ENCODE assay signal across 9 cellular contexts in the genomic region with DNA sequence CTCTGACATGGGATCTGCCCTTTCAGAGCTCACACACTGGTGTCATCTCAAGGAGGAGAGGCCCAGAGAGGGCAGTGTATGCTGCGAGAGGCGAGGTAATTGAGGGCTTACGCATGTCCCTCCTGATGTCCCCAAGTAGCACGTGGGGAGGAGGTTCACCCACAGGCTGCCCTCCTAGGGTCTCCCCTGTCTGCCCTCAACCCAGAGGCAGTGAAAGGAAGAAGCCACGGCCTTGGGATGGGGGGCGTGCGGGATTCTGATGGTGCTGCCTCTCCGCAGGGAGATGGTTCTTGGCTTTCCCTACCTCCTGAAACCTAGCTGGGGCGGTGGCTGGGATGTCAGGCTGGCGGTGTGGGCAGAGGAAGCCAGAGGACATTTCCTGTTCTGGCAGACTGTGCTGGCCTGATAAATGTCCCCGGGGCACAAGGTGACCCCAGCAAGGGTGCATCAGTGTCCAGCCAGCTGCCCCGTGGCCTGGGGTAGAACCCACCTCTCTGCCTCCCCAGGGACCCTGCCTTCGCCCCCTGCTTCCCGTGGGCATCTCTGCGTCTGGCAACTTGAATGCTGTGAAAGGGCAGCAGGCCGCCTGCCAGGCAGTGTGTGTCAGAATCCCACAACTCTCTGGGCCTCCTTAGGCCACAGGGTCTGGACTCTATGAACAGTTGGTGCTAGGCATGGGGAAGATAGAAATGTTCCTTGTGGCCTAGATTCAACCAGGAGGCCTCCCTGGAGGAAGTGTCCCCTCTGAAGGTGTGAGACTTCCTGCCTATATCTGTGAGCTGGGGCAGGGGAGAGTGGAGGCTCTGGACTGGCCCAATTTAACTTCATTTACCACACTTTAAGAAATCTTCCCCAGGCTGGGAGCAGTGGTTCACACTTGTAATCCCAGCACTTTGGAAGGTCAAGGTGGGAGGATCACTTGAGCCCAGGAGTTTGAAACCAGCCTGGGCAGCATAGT. TPM values are rescaled to one million over a fixed set of nuclear protein-coding genes. Genes with fewer than 3 reads are reported as not detected.
DNase-seq lines count a peak whose midpoint lies in the region; TF ChIP-seq lines count a peak whose summit lies in the region.
"Had no signal": no experiment of that assay in that cellular context is flagged by ENCODE, and none has a peak within 500 bp of the region (broad histone marks: within the 10 kb centered on the region; RNA-seq: fewer than 3 reads in every experiment).

No MANE protein-coding gene starts in this region.

- peaks cover 78% of the 10 kb centered on the region for H3K4me1 Mint-ChIP-seq in CD14-positive monocyte
- H3K4me1 Mint-ChIP-seq in nephron progenitor cell, result peaks cover 63% of the 10 kb centered on the region

- peak overlapping the region; percentile 58 for H3K27ac ChIP-seq in cingulate gyrus (ENCODE audit: low read depth, low read length)

- H3K4me2 ChIP-seq in Loucy (ENCODE audit: low read depth, low read length, poor library complexity, severe bottlenecking), result peak overlapping the region; percentile 99

- no peaks in the 10 kb centered on the region for H3K36me3 ChIP-seq in Loucy (ENCODE audit: insufficient read depth, low read length)

- H3F3A ChIP-seq in Loucy (ENCODE audit: low read depth), result 0 out of 2 replicates have a peak, but pooled peaks cover 2% of the 10 kb centered on the region

- no peaks in the 10 kb centered on the region for H3K9me3 ChIP-seq in Loucy (ENCODE audit: insufficient read depth, low read depth, low read length)

- no peak for TF ChIP-seq POLR2A in lower leg skin (IDR thresholded peaks at IDR 0.05)

- peaks cover 9% of the 10 kb centered on the region for H3K27me3 ChIP-seq in Loucy (ENCODE audit: insufficient read depth, low read length, poor library complexity, severe bottlenecking)

- H3K4me3 Mint-ChIP-seq in CD14-positive monocyte (peak overlapping the region; percentile 85 to 92), nephron progenitor cell (peak overlapping the region; percentile 62)

- H3K4me3 ChIP-seq in Loucy (ENCODE audit: low read length, poor library complexity, severe bottlenecking), result peak overlapping the region; percentile 97
- no peak overlapping the region for H3K4me3 ChIP-seq in lower leg skin (ENCODE audit: low read depth, poor library complexity, severe bottlenecking)

- TF ChIP-seq CTCF in CD14-positive monocyte (IDR thresholded peaks at IDR 0.05), result no peak
- no peak for TF ChIP-seq CTCF in Loucy (conservative IDR thresholded peaks at IDR 0.05; ENCODE audit: low read length)
- TF ChIP-seq CTCF in nephron progenitor cell (IDR thresholded peaks at IDR 0.05), result no peak
- no peak for TF ChIP-seq CTCF in lower leg skin (IDR thresholded peaks at IDR 0.05)

- peak overlapping the region; percentile 99 for H3K9ac ChIP-seq in Loucy (ENCODE audit: low read depth, low read length, poor library complexity, severe bottlenecking)

- peak overlapping the region; percentile 80 to 95 (median 86) for H3K27ac Mint-ChIP-seq in CD14-positive monocyte
- peak overlapping the region; percentile 95 for H3K27ac Mint-ChIP-seq in nephron progenitor cell

- H3K36me3 Mint-ChIP-seq in CD14-positive monocyte (peaks cover 20 to 57% of the 10 kb centered on the region in 2 donors), nephron progenitor cell (ENCODE audit: low read depth) (no peaks in the 10 kb centered on the region)

- H3K4me1 ChIP-seq in Loucy (ENCODE audit: insufficient read depth, low read length, poor library complexity, severe bottlenecking), result peaks cover 83% of the 10 kb centered on the region

- H3K9me2 ChIP-seq in Loucy (replicated peaks; ENCODE audit: low read depth, low read length), result no peaks in the 10 kb centered on the region

- intact Hi-C loops in CD14-positive monocyte (cut with micrococcal nuclease), result loop anchor here in 1 of 2 donors (2.0 kb wide), 1 partner anchor 18 kb away; no protein-coding TSS in a partner anchor
- intact Hi-C loops in lower leg skin (cut with DNase I; ENCODE audit: low total_unique reads), result no loop called here

- 55 to 64% methylated on average over 10 to 12 of the region's 16 CpGs for WGBS in lower leg skin, 2 donors

- no peak overlapping the region for H2AFZ ChIP-seq in Loucy (ENCODE audit: low read length)

- no peak for DNase-seq in CD14-positive monocyte (ENCODE audit: low spot score)
- peak; percentile 34 for DNase-seq in nephron progenitor cell
- DNase-seq in lower leg skin (ENCODE audit: low spot score in 2 of 2), result no peak
- DNase-seq in inferior parietal cortex (ENCODE audit: extremely low spot score), result no peak
- no peak for DNase-seq in NCI-H345 treated with DMSO at 0.1 percent for 48 hours (lab: John Stamatoyannopoulos, UW; ENCODE audit: unreplicated experiment)
- no peak for DNase-seq in NCI-H226
- DNase-seq: NCI-H510A had no signal

- H3K79me2 ChIP-seq in Loucy (ENCODE audit: insufficient read depth, low read length), result peaks cover 95% of the 10 kb centered on the region

- H4K20me1 ChIP-seq in Loucy (ENCODE audit: insufficient read depth, low read length, poor library complexity, severe bottlenecking), result peaks cover 89% of the 10 kb centered on the region

- peaks cover 0 to 1% (median 0%) of the 10 kb centered on the region in 7 donors for H3K9me3 Mint-ChIP-seq in CD14-positive monocyte
- H3K9me3 Mint-ChIP-seq in nephron progenitor cell, result no peaks in the 10 kb centered on the region

- H3K27me3 Mint-ChIP-seq in CD14-positive monocyte (ENCODE audit: low read depth in 3 of 3), result no peaks in the 10 kb centered on the region
- H3K27me3 Mint-ChIP-seq in nephron progenitor cell (ENCODE audit: low read depth, poor library complexity), result no peaks in the 10 kb centered on the region

RNA-seq across cellular contexts. Expression of a gene that starts 4.8 kb away (rescaled TPM):
- 10 to 100 TPM; 15.2 to 33.5 TPM for polyA plus RNA-seq in CD14-positive monocyte
- total RNA-seq in lower leg skin, result 10 to 100 TPM in 1 of 4 donors, 1 to 10 TPM in 3; 6.5 to 16.1 (median 8.2) TPM

RNA-seq across cellular contexts. Expression of a gene that starts 41.6 kb away (rescaled TPM):
- polyA plus RNA-seq in CD14-positive monocyte, result 1 to 10 TPM; 3.4 to 4.9 TPM
- total RNA-seq in lower leg skin, result 10 to 100 TPM; 18.6 to 37.3 (median 25.1) TPM
